8 cellular contexts compared by ENCODE assay signal in genomic region chr14:56004807-56005579, GRCh38.
A peak's percentile ranks its signal among the peaks of the same experiment; 100 is the strongest.
DNase-seq lines count a peak whose midpoint lies in the region; ATAC-seq and TF ChIP-seq lines count a peak whose summit lies in the region.

No MANE protein-coding gene starts in this region.

- no peaks in the 10 kb centered on the region for H3K27me3 ChIP-seq in BJ (ENCODE audit: control insufficient read depth, insufficient read depth, low read length)

- TF ChIP-seq CTCF in BJ (IDR thresholded peaks at IDR 0.05; ENCODE audit: insufficient read depth, low read depth, low read length) (no peak), activated B cell treated with CpG ODN at 0.5 μM for 24 hours (IDR thresholded peaks at IDR 0.05) (no peak), fibroblast of the aortic adventitia (IDR thresholded peaks at IDR 0.05; ENCODE audit: insufficient read depth, low read length) (no peak), progenitor cell of endocrine pancreas (IDR thresholded peaks at IDR 0.05; ENCODE audit: unreplicated experiment) (no peak)

- H3K27me3 Mint-ChIP-seq in activated B cell treated with CpG ODN at 0.5 μM for 24 hours = peaks cover 6% of the 10 kb centered on the region
- no peaks in the 10 kb centered on the region for H3K27me3 Mint-ChIP-seq in progenitor cell of endocrine pancreas

- DNase-seq in BJ (ENCODE audit: low read depth) = peak; percentile 35
- no peak for DNase-seq in activated B cell treated with CpG ODN at 0.5 μM for 24 hours
- peak; percentile 74 for DNase-seq in fibroblast of the aortic adventitia (ENCODE audit: low read depth)
- no peak for DNase-seq in progenitor cell of endocrine pancreas (ENCODE audit: low spot score, unreplicated experiment)
- DNase-seq in NCI-H2107 (lab: John Stamatoyannopoulos, UW) = no peak
- no peak for DNase-seq in mesenteric fat pad (ENCODE audit: low spot score)

- H3K9me3 Mint-ChIP-seq in activated B cell treated with CpG ODN at 0.5 μM for 24 hours (peaks cover 2% of the 10 kb centered on the region), progenitor cell of endocrine pancreas (ENCODE audit: low read depth) (peaks cover 3% of the 10 kb centered on the region)

- CTCF ChIA-PET in BJ (lab: Yijun Ruan, JAX) = no interaction called here
- CTCF ChIA-PET in activated B cell treated with CpG ODN at 0.5 μM for 24 hours (lab: Charles Lee) = no interaction called here

- peak overlapping the region; percentile 11; the same call in 1 of the 2 replicates for H3K4me3 ChIP-seq in BJ (ENCODE audit: low read depth, low read length)
- peak overlapping the region; percentile 42 for H3K4me3 ChIP-seq in fibroblast of the aortic adventitia (ENCODE audit: low read depth, low read length)

- peak; percentile 83 for ATAC-seq in GM19351 (IDR thresholded peaks at IDR 0.05; ENCODE audit: unreplicated experiment)
- ATAC-seq in HG03457 (IDR thresholded peaks at IDR 0.05; ENCODE audit: unreplicated experiment) = peak; percentile 62
- peak; percentile 73 for ATAC-seq in activated B cell treated with CpG ODN at 0.5 μM for 24 hours (ENCODE audit: low read depth)

- H3K36me3 Mint-ChIP-seq in activated B cell treated with CpG ODN at 0.5 μM for 24 hours (ENCODE audit: low read depth) (no peaks in the 10 kb centered on the region), progenitor cell of endocrine pancreas (ENCODE audit: insufficient read depth) (no peaks in the 10 kb centered on the region)

- POLR2A ChIA-PET in BJ (lab: Charles Lee) (no interaction called here), activated B cell treated with CpG ODN at 0.5 μM for 24 hours (lab: Charles Lee) (interaction anchor here (1.0 to 1.2 kb wide), 2 partner anchors 113 to 114 kb away, joined by 3 read pairs; partner anchors contain the start of gene PELI2)

- H3K4me1 Mint-ChIP-seq in activated B cell treated with CpG ODN at 0.5 μM for 24 hours = peaks cover 27% of the 10 kb centered on the region
- H3K4me1 Mint-ChIP-seq in progenitor cell of endocrine pancreas (ENCODE audit: low read depth) = peaks cover 36% of the 10 kb centered on the region

- intact Hi-C loops in activated B cell treated with CpG ODN at 0.5 μM for 24 hours (cut with micrococcal nuclease) = loop anchor here (5.0 kb wide), 1 partner anchor 112 kb away; the partner anchor contains the start of gene PELI2

- H3K27ac Mint-ChIP-seq in activated B cell treated with CpG ODN at 0.5 μM for 24 hours (no peak overlapping the region), progenitor cell of endocrine pancreas (peak overlapping the region; percentile 63)

- H3K4me3 Mint-ChIP-seq in activated B cell treated with CpG ODN at 0.5 μM for 24 hours (peak overlapping the region; percentile 73), progenitor cell of endocrine pancreas (ENCODE audit: low read depth) (no peak overlapping the region)

- no peaks in the 10 kb centered on the region for H3K36me3 ChIP-seq in BJ (ENCODE audit: control insufficient read depth, insufficient read depth, low read length)

Comparison
In these comparisons a context has a peak if more than half of its experiments do, and no peak if none do; other contexts are left out.
1. DNase-seq: peak in BJ (single experiment) and fibroblast of the aortic adventitia (single experiment); none in activated B cell treated with CpG ODN at 0.5 μM for 24 hours (single experiment), progenitor cell of endocrine pancreas (single experiment), NCI-H2107 (single experiment) and mesenteric fat pad (single experiment).
2. Peak in every context shown above with its lines, with median percentiles within 50 percentile points of each other: ATAC-seq.